15 cellular contexts compared by ENCODE assay signal in the genomic region with DNA sequence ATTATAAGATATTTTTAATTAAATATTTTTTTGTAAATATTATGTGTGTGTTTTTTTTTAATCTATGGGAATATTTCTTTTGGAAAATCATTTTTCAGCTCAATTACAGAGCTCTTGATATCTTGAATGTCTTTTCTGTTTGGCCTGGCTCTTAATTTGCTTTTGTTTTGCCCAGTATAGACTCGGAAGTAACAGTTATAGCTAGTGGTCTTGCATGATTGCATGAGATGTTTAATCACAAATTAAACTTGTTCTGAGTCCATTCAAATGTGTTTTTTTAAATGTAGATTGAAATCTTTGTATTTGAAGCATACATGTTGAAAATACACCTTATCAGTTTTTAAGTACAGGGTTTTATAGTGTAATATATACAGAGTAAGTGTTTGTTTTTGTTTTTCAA. TPM values are rescaled to one million over a fixed set of nuclear protein-coding genes. Genes with fewer than 3 reads are reported as not detected.
DNase-seq lines count a peak whose midpoint lies in the region; ATAC-seq and TF ChIP-seq lines count a peak whose summit lies in the region.
"Had no signal": no experiment of that assay in that cellular context is flagged by ENCODE, and none has a peak within 500 bp of the region (broad histone marks: within the 10 kb centered on the region; RNA-seq: fewer than 3 reads in every experiment).

No MANE protein-coding gene starts in this region.

- H3K4me3 ChIP-seq in astrocyte of the cerebellum (ENCODE audit: low read depth, low read length) (peak overlapping the region; percentile 55), lower lobe of right lung (peak overlapping the region; percentile 66), thoracic aorta (peak overlapping the region; percentile 74)

- no peaks in the 10 kb centered on the region for H3K9me3 ChIP-seq in lower lobe of right lung
- no peaks in the 10 kb centered on the region for H3K9me3 ChIP-seq in thoracic aorta
- H3K9me3 ChIP-seq: colonic mucosa, upper lobe of left lung had no signal

- DNase-seq in NCI-H2029 treated with DMSO at 0.1 percent for 48 hours (lab: John Stamatoyannopoulos, UW) (peak; percentile 64), NCI-H2029 (lab: John Stamatoyannopoulos, UW) (no peak), astrocyte of the cerebellum (ENCODE audit: low read depth) (no peak), lower lobe of right lung (no peak), thoracic aorta (ENCODE audit: low spot score) (no peak), NCI-H1930 (lab: John Stamatoyannopoulos, UW) (no peak)
- no peak for DNase-seq in stimulated activated CD4-positive, alpha-beta T cell treated with anti-CD3 and anti-CD28 coated beads, Interleukin-4, amount 100 ng/mL, for 4 hours
- DNase-seq in activated CD4-positive, alpha-beta T cell treated with anti-CD3 and anti-CD28 coated beads, Interleukin-2, amount 10 ng/mL, durations not matched to agents 24 days and 14 days = no peak
- DNase-seq: ACHN, colonic mucosa, hippocampal formation, SIG-M5, upper lobe of left lung had no signal

- TF ChIP-seq CTCF in astrocyte of the cerebellum (IDR thresholded peaks at IDR 0.05; ENCODE audit: low read depth, low read length, missing control alignments) (no peak), lower lobe of right lung (IDR thresholded peaks at IDR 0.05) (no peak), thoracic aorta (IDR thresholded peaks at IDR 0.05) (no peak)

- H3K4me3 Mint-ChIP-seq in activated CD4-positive, alpha-beta T cell treated with anti-CD3 and anti-CD28 coated beads, Interleukin-2, amount 10 ng/mL, durations not matched to agents 24 days and 14 days = no peak overlapping the region
- H3K4me3 Mint-ChIP-seq: activated T-helper 1 cell treated with anti-CD3 and anti-CD28 coated beads, Interleukin-12 subunit alpha, Interleukin-12 subunit beta, Interleukin-2, Interleukin-4 antibody, amounts not matched to agents 30 ng/mL and 10 ng/mL and 1 ng/mL, durations not matched to agents 14 hours and 24 hours and 36 hours had no signal

- in situ Hi-C loops in astrocyte of the cerebellum (cut with HindIII; ENCODE audit: low sequenced_read_pairs) = no loop called here

- H3K4me1 ChIP-seq in lower lobe of right lung (peaks cover 10% of the 10 kb centered on the region), thoracic aorta (ENCODE audit: control insufficient read depth in 1 of 2, low read depth in 2 of 2) (peaks cover 3 to 37% of the 10 kb centered on the region in 2 donors)
- H3K4me1 ChIP-seq: colonic mucosa had no signal

- H3K27me3 Mint-ChIP-seq in activated CD4-positive, alpha-beta T cell treated with anti-CD3 and anti-CD28 coated beads, Interleukin-2, amount 10 ng/mL, durations not matched to agents 24 days and 14 days = peaks cover 52% of the 10 kb centered on the region

- intact Hi-C loops in lower lobe of right lung (cut with DNase I) = no loop called here
- intact Hi-C loops in activated CD4-positive, alpha-beta T cell treated with anti-CD3 and anti-CD28 coated beads, Interleukin-2, amount 10 ng/mL, durations not matched to agents 24 days and 14 days (cut with micrococcal nuclease) = no loop called here

- no peak for ATAC-seq in lower lobe of right lung
- no peak for ATAC-seq in thoracic aorta (ENCODE audit: insufficient number of reproducible peaks, low FRiP score, low read depth)
- ATAC-seq: activated CD4-positive, CD25-positive, alpha-beta regulatory T cell treated with anti-CD3 and anti-CD28 coated beads, Interleukin-2, amount 50 U/mL, for 24 hours had no signal

- H3K27ac Mint-ChIP-seq in activated CD4-positive, alpha-beta T cell treated with anti-CD3 and anti-CD28 coated beads, Interleukin-2, amount 10 ng/mL, durations not matched to agents 24 days and 14 days = no peak overlapping the region
- H3K27ac Mint-ChIP-seq: activated T-helper 1 cell treated with anti-CD3 and anti-CD28 coated beads, Interleukin-12 subunit alpha, Interleukin-12 subunit beta, Interleukin-2, Interleukin-4 antibody, amounts not matched to agents 30 ng/mL and 10 ng/mL and 1 ng/mL, durations not matched to agents 14 hours and 24 hours and 36 hours had no signal

- no peaks in the 10 kb centered on the region for H3K4me1 Mint-ChIP-seq in activated CD4-positive, alpha-beta T cell treated with anti-CD3 and anti-CD28 coated beads, Interleukin-2, amount 10 ng/mL, durations not matched to agents 24 days and 14 days

- H3K27me3 ChIP-seq in lower lobe of right lung (ENCODE audit: low read depth) (peaks cover 18% of the 10 kb centered on the region), thoracic aorta (replicated peaks; ENCODE audit: insufficient read depth) (no peaks in the 10 kb centered on the region)

- H3K9me3 Mint-ChIP-seq in activated CD4-positive, alpha-beta T cell treated with anti-CD3 and anti-CD28 coated beads, Interleukin-2, amount 10 ng/mL, durations not matched to agents 24 days and 14 days = no peaks in the 10 kb centered on the region
- H3K9me3 Mint-ChIP-seq: activated T-helper 1 cell treated with anti-CD3 and anti-CD28 coated beads, Interleukin-12 subunit alpha, Interleukin-12 subunit beta, Interleukin-2, Interleukin-4 antibody, amounts not matched to agents 30 ng/mL and 10 ng/mL and 1 ng/mL, durations not matched to agents 14 hours and 24 hours and 36 hours had no signal

- H3K27ac ChIP-seq in lower lobe of right lung (peak overlapping the region; percentile 89), thoracic aorta (peak overlapping the region; percentile 58 to 62)
- H3K27ac ChIP-seq: colonic mucosa had no signal

- peaks cover 2% of the 10 kb centered on the region for H3K36me3 Mint-ChIP-seq in activated CD4-positive, alpha-beta T cell treated with anti-CD3 and anti-CD28 coated beads, Interleukin-2, amount 10 ng/mL, durations not matched to agents 24 days and 14 days (ENCODE audit: low read depth)

- no peaks in the 10 kb centered on the region for H3K36me3 ChIP-seq in lower lobe of right lung
- no peaks in the 10 kb centered on the region for H3K36me3 ChIP-seq in thoracic aorta
- H3K36me3 ChIP-seq: colonic mucosa, upper lobe of left lung had no signal

RNA-seq across cellular contexts. Expression of a gene that starts 2.6 kb away (rescaled TPM):
- 27.8 TPM for total RNA-seq in lower lobe of right lung
- total RNA-seq in thoracic aorta = 100 to 1,000 TPM in 1 of 2 donors, 10 to 100 TPM in 1; 83.3 to 130 TPM
- total RNA-seq in activated CD4-positive, alpha-beta T cell treated with anti-CD3 and anti-CD28 coated beads, Interleukin-2, amount 10 ng/mL, durations not matched to agents 24 days and 14 days = not detected in 2 replicates
- total RNA-seq: activated T-helper 1 cell treated with anti-CD3 and anti-CD28 coated beads, Interleukin-12 subunit alpha, Interleukin-12 subunit beta, Interleukin-2, Interleukin-4 antibody, amounts not matched to agents 30 ng/mL and 10 ng/mL and 1 ng/mL, durations not matched to agents 14 hours and 24 hours and 36 hours had no signal

Comparison
In these comparisons a context has a peak if more than half of its experiments do, and no peak if none do; other contexts are left out.
1. RNA of a gene that starts 2.6 kb away (total RNA-seq): 83.3 to 130 TPM in thoracic aorta and 27.8 TPM in lower lobe of right lung (single experiment); not detected in activated CD4-positive, alpha-beta T cell treated with anti-CD3 and anti-CD28 coated beads, Interleukin-2, amount 10 ng/mL, durations not matched to agents 24 days and 14 days; every median in the first group is over 10 times any median in the second.
2. Peak in every context shown above with its lines, with median percentiles within 50 percentile points of each other: H3K4me3 ChIP-seq.